ENCODE assay signal across 3 cellular contexts in genomic region chr7:76516932-76517331, GRCh38. TPM values are rescaled to one million over a fixed set of nuclear protein-coding genes. Genes with fewer than 3 reads are reported as not detected.
"Had no signal": no experiment of that assay in that cellular context is flagged by ENCODE, and none has a peak within 500 bp of the region (broad histone marks: within the 10 kb centered on the region; RNA-seq: fewer than 3 reads in every experiment).

No MANE protein-coding gene starts in this region.

RNA-seq across cellular contexts. Expression of gene UPK3B, which starts 6.6 kb away (rescaled TPM):
- total RNA-seq: HT1080, IMR-90 had no signal
- polyA plus RNA-seq: IgD-negative memory B cell had no signal

RNA-seq across cellular contexts. Expression of gene SPDYE16, which starts 26.2 kb away (rescaled TPM):
- total RNA-seq: HT1080, IMR-90 had no signal
- polyA plus RNA-seq: IMR-90 had no signal
